ENCODE assay signal across 8 cellular contexts in the genomic region with DNA sequence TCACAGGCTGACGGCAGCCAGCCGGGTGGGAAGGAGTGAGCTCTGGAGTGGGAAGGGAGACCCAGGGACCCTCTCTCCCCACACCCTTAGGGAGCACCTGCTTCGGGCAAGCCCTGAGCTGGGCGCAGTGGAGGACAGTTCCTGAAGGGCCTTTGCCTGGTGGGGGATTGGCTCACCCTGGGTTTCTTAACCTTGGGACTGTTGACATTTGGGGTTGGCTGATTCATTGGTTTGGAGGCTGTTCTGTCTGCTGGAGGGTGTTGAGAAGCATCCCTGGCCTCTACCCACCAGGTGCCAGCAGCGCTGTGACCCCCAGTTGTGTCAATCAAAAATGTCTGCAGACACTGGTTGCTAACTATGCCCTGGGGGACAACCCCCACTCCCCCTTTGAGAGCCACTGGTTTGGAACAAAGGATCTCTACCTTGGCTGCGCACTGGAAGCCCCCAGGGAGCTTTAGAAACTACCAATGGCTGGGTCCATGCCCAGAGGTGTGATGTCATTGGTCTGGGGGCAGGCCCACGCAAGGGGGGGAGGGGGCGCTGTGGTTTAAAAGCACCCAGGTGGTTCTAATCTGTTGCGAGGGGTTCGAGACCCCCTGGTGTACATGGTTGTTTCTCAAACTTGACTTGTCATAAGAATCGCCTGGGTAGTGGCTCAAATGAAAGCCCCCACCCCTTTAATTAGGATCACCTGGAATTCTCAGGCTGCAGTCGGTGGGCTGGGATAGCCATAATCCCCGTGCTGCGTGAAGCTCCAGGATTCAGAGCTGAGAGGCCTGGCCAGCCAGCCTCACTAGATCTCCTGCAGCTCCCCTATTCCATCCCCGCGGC.
DNase-seq lines count a peak whose midpoint lies in the region; ATAC-seq, FAIRE-seq and TF ChIP-seq lines count a peak whose summit lies in the region.
"Had no signal": no experiment of that assay in that cellular context is flagged by ENCODE, and none has a peak within 500 bp of the region (broad histone marks: within the 10 kb centered on the region; RNA-seq: fewer than 3 reads in every experiment).

No MANE protein-coding gene starts in this region.

- peaks cover 5% of the 10 kb centered on the region for H3K27me3 ChIP-seq in gastroesophageal sphincter
- H3K27me3 ChIP-seq in stomach, result peaks cover 0 to 31% (median 9%) of the 10 kb centered on the region in 3 donors

- ATAC-seq in gastroesophageal sphincter (peak; percentile 38), GM21576 (IDR thresholded peaks at IDR 0.05; ENCODE audit: unreplicated experiment) (no peak), GM19023 (IDR thresholded peaks at IDR 0.05; ENCODE audit: unreplicated experiment) (no peak)
- no peak for ATAC-seq in natural killer cell treated with Interleukin-12 subunit alpha and Interleukin-12 subunit beta and Interleukin-15 and Interleukin-18, amount 100 ng/mL, for 72 hours

- DNase-seq in HTR-8/SVneo (ENCODE audit: insufficient read length, low spot score) (no peak), NCI-H82 (lab: John Stamatoyannopoulos, UW) (peak; percentile 94), stomach (no peak)
- DNase-seq in natural killer cell treated with Interleukin-12 subunit alpha and Interleukin-12 subunit beta and Interleukin-15 and Interleukin-18, amount 100 ng/mL, for 72 hours (ENCODE audit: low spot score), result no peak

- H3K4me3 ChIP-seq in gastroesophageal sphincter (peak overlapping the region in 1 of 2 donors; percentile 52), stomach (peak overlapping the region in 2 of 4 donors; percentile 30 to 47)

- H3K9me3 Mint-ChIP-seq in natural killer cell treated with Interleukin-12 subunit alpha and Interleukin-12 subunit beta and Interleukin-15 and Interleukin-18, amount 100 ng/mL, for 72 hours, result no peaks in the 10 kb centered on the region

- H3K4me1 Mint-ChIP-seq in natural killer cell treated with Interleukin-12 subunit alpha and Interleukin-12 subunit beta and Interleukin-15 and Interleukin-18, amount 100 ng/mL, for 72 hours (ENCODE audit: low read depth in 2 of 2), result peaks cover 5% of the 10 kb centered on the region in 2 donors

- TF ChIP-seq EP300 in gastroesophageal sphincter (IDR thresholded peaks at IDR 0.05), result no peak
- no peak for TF ChIP-seq EP300 in stomach (IDR thresholded peaks at IDR 0.05)

- TF ChIP-seq CTCF in gastroesophageal sphincter (IDR thresholded peaks at IDR 0.05), result no peak
- TF ChIP-seq CTCF in stomach (IDR thresholded peaks at IDR 0.05), result no peak

- peaks cover 0 to 68% (median 37%) of the 10 kb centered on the region in 3 donors for H3K4me1 ChIP-seq in gastroesophageal sphincter
- peaks cover 42 to 64% (median 57%) of the 10 kb centered on the region in 4 donors for H3K4me1 ChIP-seq in stomach

- no peak overlapping the region for H3K27ac Mint-ChIP-seq in natural killer cell treated with Interleukin-12 subunit alpha and Interleukin-12 subunit beta and Interleukin-15 and Interleukin-18, amount 100 ng/mL, for 72 hours

- H3K36me3 ChIP-seq in gastroesophageal sphincter, result no peaks in the 10 kb centered on the region
- no peaks in the 10 kb centered on the region for H3K36me3 ChIP-seq in stomach

- peaks cover 20 to 22% of the 10 kb centered on the region in 2 donors for H3K27me3 Mint-ChIP-seq in natural killer cell treated with Interleukin-12 subunit alpha and Interleukin-12 subunit beta and Interleukin-15 and Interleukin-18, amount 100 ng/mL, for 72 hours

- intact Hi-C loops in stomach (cut with DNase I; ENCODE audit: low total_unique reads), result no loop called here

- WGBS in gastroesophageal sphincter (ENCODE audit: low coverage in 1 of 2), 2 donors, result 45 to 86% methylated on average over 4 of the region's 16 CpGs
- 56 to 67% (median 60%) methylated on average over 13 to 16 of the region's 16 CpGs for WGBS in stomach, 5 donors

- H3K9me3 ChIP-seq in gastroesophageal sphincter (no peaks in the 10 kb centered on the region), stomach (no peaks in the 10 kb centered on the region)

- H3K36me3 Mint-ChIP-seq in natural killer cell treated with Interleukin-12 subunit alpha and Interleukin-12 subunit beta and Interleukin-15 and Interleukin-18, amount 100 ng/mL, for 72 hours, result no peaks in the 10 kb centered on the region

- peak; percentile 42 for FAIRE-seq in HTR-8/SVneo (lab: Jason Lieb, UNC)

- no peak for TF ChIP-seq POLR2A in gastroesophageal sphincter (IDR thresholded peaks at IDR 0.05)
- no peak for TF ChIP-seq POLR2A in stomach (IDR thresholded peaks at IDR 0.05)

- H3K4me3 Mint-ChIP-seq in natural killer cell treated with Interleukin-12 subunit alpha and Interleukin-12 subunit beta and Interleukin-15 and Interleukin-18, amount 100 ng/mL, for 72 hours, result no peak overlapping the region

- H3K27ac ChIP-seq in gastroesophageal sphincter (peak overlapping the region in 3 of 4 donors; percentile 70 to 75 (median 71)), stomach (peak overlapping the region; percentile 57 to 82 (median 68))
- H3K27ac ChIP-seq: HL-60 had no signal
